Comparison of ENCODE assay signal across 1 cellular context in the genomic region with DNA sequence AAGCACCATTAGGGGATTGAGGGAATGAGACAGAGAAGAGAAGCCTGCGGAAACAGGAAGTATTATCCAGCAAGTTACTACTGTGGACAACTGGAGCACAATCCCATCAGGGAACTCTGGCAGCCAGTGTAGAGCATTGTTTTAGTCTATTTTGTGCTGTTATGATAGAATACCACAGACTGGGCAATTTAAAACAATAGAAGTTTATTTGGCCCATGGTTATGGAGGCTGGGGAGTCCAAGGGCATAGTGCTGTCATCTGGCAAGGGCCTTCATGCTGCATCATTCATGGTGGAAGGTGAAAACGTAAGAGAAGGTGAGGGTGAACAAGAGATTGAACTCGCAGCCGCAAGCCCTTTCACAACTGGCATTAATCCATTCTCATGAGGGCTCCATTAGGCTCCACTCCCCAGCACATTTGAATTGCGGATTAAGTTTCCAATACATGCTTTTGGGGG.
TF ChIP-seq lines count a peak whose summit lies in the region.

No MANE protein-coding gene starts in this region.

TF ChIP-seq in GM23338, 12 proteins besides CTCF, POLR2A, EP300 and RAD21 (continued from another document):
- no peak for TF ChIP-seq ZNF462 (CRISPR knock-in tag; IDR thresholded peaks at IDR 0.05)
- TF ChIP-seq ZNF331 (CRISPR knock-in tag; IDR thresholded peaks at IDR 0.05; ENCODE audit: low read depth) = no peak
- TF ChIP-seq EZH2 (IDR thresholded peaks at IDR 0.05; ENCODE audit: low read depth, unreplicated experiment) = no peak
- TF ChIP-seq ZNF114 (CRISPR knock-in tag; IDR thresholded peaks at IDR 0.05) = no peak
- TF ChIP-seq JUNB (IDR thresholded peaks at IDR 0.05; ENCODE audit: unreplicated experiment) = no peak
- TF ChIP-seq STAT1 (IDR thresholded peaks at IDR 0.05; ENCODE audit: unreplicated experiment) = no peak
